In the genomic region with DNA sequence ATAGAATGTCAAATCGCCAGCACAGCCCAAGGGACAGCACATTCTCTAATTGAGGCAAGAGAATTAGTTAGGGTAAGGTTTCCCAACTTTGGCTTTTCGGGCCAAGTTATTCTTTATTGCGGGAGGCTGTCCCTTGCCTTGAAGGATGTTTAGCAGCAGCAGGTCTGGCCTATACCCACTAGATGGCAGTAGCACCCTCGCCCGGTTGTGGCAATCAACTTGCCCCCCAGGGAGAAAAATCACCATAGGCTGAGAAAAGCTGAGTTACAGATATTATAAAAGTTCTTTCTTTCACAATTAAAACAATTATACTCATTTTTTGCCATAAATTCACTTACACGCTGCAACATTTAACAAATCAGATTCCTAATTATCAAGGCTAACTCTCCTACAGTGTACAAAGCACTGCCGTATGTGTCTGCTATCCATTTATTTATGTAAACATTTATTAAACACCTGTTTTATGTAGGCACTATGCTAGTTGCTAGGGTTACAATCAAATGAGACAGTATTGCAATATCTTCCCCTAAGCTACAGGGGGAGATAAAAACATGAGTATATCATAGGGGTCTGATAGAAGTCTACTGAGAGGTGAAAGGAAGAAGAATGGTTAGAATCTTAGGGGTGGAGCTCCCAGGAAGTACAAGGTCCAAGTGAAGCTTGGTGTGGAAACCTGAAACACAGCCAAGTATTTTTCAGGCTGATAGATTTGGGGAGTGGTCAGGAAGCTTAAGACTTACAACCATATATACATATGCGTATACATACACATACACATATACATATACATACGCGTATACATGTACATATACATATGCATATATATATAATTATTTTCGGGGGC, we compare ENCODE assay signal across 9 cellular contexts.
A peak's percentile ranks its signal among the peaks of the same experiment; 100 is the strongest.
DNase-seq lines count a peak whose midpoint lies in the region; ATAC-seq, FAIRE-seq and TF ChIP-seq lines count a peak whose summit lies in the region.
"Had no signal": no experiment of that assay in that cellular context is flagged by ENCODE, and none has a peak within 500 bp of the region (broad histone marks: within the 10 kb centered on the region; RNA-seq: fewer than 3 reads in every experiment).

No MANE protein-coding gene starts in this region.

- TF ChIP-seq CTCF in GM12865 (IDR thresholded peaks at IDR 0.05; ENCODE audit: insufficient read depth, low read depth, low read length, missing control alignments), result peak; percentile 80
- peak; percentile 73 for TF ChIP-seq CTCF in RWPE2 (IDR thresholded peaks at IDR 0.05; ENCODE audit: poor library complexity, severe bottlenecking)

- no peak overlapping the region for H3K27ac ChIP-seq in RWPE2 (ENCODE audit: poor library complexity, severe bottlenecking)

- H3K4me1 ChIP-seq in RWPE2 (ENCODE audit: insufficient read depth, poor library complexity, severe bottlenecking), result no peaks in the 10 kb centered on the region

- ATAC-seq in HG02884 (IDR thresholded peaks at IDR 0.05; ENCODE audit: unreplicated experiment), result peak; percentile 64
- ATAC-seq in RWPE2 (ENCODE audit: low read depth), result no peak
- no peak for ATAC-seq in GM19463 (IDR thresholded peaks at IDR 0.05; ENCODE audit: unreplicated experiment)

- in situ Hi-C loops in ACHN (cut with HindIII; ENCODE audit: low pct_ligation_motif_present, low pct_unique_long_range_greater_than_20kb, low sequenced_read_pairs), result no loop called here

- H3K9me3 ChIP-seq in RWPE2 (ENCODE audit: severe bottlenecking), result no peaks in the 10 kb centered on the region

- FAIRE-seq in frontal cortex (lab: Jason Lieb, UNC), result no peak
- FAIRE-seq: endometrium had no signal

- H3K27me3 ChIP-seq in RWPE2 (ENCODE audit: insufficient read depth, poor library complexity, severe bottlenecking), result no peaks in the 10 kb centered on the region

- H3K36me3 ChIP-seq in RWPE2 (ENCODE audit: low read depth), result no peaks in the 10 kb centered on the region

- H3K4me3 ChIP-seq in GM12865 (ENCODE audit: low read depth, low read length) (no peak overlapping the region), RWPE2 (ENCODE audit: severe bottlenecking) (no peak overlapping the region)

- peak; percentile 31 for DNase-seq in ACHN
- peak; percentile 47 for DNase-seq in GM12865 (ENCODE audit: low read depth)
- DNase-seq in RWPE2 (ENCODE audit: low spot score), result no peak
- DNase-seq in glomerular visceral epithelial cell (ENCODE audit: extremely low spot score), result peak; percentile 13
- DNase-seq in UCSD-AML1 (lab: John Stamatoyannopoulos, UW; ENCODE audit: unreplicated experiment), result no peak
- no peak for DNase-seq in frontal cortex (ENCODE audit: low spot score in 2 of 2)

Comparison
In these comparisons a context has a peak if more than half of its experiments do, and no peak if none do; other contexts are left out.
1. DNase-seq: peak in ACHN (single experiment), GM12865 (single experiment) and glomerular visceral epithelial cell (single experiment); none in RWPE2 (single experiment), UCSD-AML1 (single experiment) and frontal cortex (0 of 2).